Comparison of ENCODE assay signal across 1 cellular context in the genomic region with DNA sequence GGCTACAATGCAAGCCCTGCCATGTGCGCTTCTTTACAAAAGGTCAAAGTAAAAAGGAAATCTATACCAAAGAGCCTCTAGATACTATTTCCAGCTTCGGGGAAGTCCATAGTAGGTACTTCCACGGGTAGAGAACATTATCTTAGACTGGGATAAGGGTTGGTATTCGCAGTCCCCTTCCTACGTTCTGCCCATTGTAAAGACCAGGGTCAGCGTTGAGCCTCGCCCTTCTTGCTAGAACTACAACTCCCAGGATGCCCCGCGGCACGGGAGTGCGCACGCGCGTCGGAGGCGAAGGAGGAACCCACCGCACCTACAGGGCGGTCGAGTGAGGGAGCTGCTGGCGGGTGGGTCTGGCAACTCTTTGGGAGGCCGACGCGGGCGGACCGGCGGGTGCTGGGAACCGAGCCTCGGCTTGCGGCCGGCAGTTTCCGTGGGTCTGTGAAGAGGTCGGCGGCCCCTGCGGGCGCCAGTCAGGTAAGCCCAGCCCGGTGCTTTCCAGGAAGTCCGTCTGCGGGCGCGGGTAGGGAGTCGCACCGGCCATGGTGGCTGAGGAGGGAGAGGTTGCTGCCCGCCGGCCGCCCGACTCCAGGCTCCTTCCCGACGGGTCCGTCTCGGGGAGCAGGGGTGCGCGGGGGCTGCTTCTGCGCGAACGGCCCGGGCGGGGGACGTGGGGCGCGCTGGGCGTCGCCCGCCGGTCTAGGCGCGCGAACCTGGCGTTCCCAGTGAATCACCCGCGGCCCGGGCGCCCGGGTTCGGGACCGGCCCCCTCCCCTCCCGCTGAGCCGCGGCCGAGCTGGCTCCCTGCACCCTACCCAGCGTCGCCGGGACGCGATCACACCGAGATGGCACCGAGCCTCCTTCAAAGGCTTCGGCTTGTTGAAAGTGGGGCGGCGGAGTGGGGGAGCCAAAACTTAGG.
TF ChIP-seq lines count a peak whose summit lies in the region.

Gene TMOD3 (plus strand): TSS at position 294 of the 919 bp plus-strand sequence. CDS start 33,232 bp downstream, outside the sequence.

TF ChIP-seq in GM12878, 131 proteins besides CTCF, POLR2A, EP300 and RAD21 (continued from another document):
- TF ChIP-seq, protein P1, sequence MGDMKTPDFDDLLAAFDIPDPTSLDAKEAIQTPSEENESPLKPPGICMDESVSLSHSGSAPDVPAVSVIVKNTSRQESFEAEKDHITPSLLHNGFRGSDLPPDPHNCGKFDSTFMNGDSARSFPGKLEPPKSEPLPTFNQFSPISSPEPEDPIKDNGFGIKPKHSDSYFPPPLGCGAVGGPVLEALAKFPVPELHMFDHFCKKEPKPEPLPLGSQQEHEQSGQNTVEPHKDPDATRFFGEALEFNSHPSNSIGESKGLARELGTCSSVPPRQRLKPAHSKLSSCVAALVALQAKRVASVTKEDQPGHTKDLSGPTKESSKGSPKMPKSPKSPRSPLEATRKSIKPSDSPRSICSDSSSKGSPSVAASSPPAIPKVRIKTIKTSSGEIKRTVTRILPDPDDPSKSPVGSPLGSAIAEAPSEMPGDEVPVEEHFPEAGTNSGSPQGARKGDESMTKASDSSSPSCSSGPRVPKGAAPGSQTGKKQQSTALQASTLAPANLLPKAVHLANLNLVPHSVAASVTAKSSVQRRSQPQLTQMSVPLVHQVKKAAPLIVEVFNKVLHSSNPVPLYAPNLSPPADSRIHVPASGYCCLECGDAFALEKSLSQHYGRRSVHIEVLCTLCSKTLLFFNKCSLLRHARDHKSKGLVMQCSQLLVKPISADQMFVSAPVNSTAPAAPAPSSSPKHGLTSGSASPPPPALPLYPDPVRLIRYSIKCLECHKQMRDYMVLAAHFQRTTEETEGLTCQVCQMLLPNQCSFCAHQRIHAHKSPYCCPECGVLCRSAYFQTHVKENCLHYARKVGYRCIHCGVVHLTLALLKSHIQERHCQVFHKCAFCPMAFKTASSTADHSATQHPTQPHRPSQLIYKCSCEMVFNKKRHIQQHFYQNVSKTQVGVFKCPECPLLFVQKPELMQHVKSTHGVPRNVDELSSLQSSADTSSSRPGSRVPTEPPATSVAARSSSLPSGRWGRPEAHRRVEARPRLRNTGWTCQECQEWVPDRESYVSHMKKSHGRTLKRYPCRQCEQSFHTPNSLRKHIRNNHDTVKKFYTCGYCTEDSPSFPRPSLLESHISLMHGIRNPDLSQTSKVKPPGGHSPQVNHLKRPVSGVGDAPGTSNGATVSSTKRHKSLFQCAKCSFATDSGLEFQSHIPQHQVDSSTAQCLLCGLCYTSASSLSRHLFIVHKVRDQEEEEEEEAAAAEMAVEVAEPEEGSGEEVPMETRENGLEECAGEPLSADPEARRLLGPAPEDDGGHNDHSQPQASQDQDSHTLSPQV (IDR thresholded peaks at IDR 0.05) = no peak
- TF ChIP-seq, protein P2, sequence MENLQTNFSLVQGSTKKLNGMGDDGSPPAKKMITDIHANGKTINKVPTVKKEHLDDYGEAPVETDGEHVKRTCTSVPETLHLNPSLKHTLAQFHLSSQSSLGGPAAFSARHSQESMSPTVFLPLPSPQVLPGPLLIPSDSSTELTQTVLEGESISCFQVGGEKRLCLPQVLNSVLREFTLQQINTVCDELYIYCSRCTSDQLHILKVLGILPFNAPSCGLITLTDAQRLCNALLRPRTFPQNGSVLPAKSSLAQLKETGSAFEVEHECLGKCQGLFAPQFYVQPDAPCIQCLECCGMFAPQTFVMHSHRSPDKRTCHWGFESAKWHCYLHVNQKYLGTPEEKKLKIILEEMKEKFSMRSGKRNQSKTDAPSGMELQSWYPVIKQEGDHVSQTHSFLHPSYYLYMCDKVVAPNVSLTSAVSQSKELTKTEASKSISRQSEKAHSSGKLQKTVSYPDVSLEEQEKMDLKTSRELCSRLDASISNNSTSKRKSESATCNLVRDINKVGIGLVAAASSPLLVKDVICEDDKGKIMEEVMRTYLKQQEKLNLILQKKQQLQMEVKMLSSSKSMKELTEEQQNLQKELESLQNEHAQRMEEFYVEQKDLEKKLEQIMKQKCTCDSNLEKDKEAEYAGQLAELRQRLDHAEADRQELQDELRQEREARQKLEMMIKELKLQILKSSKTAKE (IDR thresholded peaks at IDR 0.05; ENCODE audit: low read depth, poor library complexity, severe bottlenecking) = no peak
- TF ChIP-seq, protein P3, sequence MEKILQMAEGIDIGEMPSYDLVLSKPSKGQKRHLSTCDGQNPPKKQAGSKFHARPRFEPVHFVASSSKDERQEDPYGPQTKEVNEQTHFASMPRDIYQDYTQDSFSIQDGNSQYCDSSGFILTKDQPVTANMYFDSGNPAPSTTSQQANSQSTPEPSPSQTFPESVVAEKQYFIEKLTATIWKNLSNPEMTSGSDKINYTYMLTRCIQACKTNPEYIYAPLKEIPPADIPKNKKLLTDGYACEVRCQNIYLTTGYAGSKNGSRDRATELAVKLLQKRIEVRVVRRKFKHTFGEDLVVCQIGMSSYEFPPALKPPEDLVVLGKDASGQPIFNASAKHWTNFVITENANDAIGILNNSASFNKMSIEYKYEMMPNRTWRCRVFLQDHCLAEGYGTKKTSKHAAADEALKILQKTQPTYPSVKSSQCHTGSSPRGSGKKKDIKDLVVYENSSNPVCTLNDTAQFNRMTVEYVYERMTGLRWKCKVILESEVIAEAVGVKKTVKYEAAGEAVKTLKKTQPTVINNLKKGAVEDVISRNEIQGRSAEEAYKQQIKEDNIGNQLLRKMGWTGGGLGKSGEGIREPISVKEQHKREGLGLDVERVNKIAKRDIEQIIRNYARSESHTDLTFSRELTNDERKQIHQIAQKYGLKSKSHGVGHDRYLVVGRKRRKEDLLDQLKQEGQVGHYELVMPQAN (conservative IDR thresholded peaks at IDR 0.05) = peak; percentile 86
- TF ChIP-seq NFXL1 (IDR thresholded peaks at IDR 0.05; ENCODE audit: borderline replicate concordance) = no peak
- no peak for TF ChIP-seq JUNB (IDR thresholded peaks at IDR 0.05)
- TF ChIP-seq WRNIP1 (IDR thresholded peaks at IDR 0.05; ENCODE audit: borderline replicate concordance, low read depth, low read length) = no peak
- TF ChIP-seq MTA2 (IDR thresholded peaks at IDR 0.05; ENCODE audit: low read depth) = no peak
- no peak for TF ChIP-seq BMI1 (IDR thresholded peaks at IDR 0.05; ENCODE audit: borderline replicate concordance)
- peak; percentile 90 for TF ChIP-seq HCFC1 (IDR thresholded peaks at IDR 0.05; ENCODE audit: low read length)
- TF ChIP-seq RB1 (IDR thresholded peaks at IDR 0.05; ENCODE audit: borderline replicate concordance) = peak; percentile 59; the same call in 1 of the 2 replicates
- peak; percentile 74 for TF ChIP-seq ZNF217 (IDR thresholded peaks at IDR 0.05)
- no peak for TF ChIP-seq RAD51 (IDR thresholded peaks at IDR 0.05)
- TF ChIP-seq, protein P4, sequence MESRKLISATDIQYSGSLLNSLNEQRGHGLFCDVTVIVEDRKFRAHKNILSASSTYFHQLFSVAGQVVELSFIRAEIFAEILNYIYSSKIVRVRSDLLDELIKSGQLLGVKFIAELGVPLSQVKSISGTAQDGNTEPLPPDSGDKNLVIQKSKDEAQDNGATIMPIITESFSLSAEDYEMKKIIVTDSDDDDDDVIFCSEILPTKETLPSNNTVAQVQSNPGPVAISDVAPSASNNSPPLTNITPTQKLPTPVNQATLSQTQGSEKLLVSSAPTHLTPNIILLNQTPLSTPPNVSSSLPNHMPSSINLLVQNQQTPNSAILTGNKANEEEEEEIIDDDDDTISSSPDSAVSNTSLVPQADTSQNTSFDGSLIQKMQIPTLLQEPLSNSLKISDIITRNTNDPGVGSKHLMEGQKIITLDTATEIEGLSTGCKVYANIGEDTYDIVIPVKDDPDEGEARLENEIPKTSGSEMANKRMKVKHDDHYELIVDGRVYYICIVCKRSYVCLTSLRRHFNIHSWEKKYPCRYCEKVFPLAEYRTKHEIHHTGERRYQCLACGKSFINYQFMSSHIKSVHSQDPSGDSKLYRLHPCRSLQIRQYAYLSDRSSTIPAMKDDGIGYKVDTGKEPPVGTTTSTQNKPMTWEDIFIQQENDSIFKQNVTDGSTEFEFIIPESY (IDR thresholded peaks at IDR 0.05) = no peak
- peak; percentile 47; the same call in 1 of the 2 replicates for TF ChIP-seq JUND (IDR thresholded peaks at IDR 0.05; ENCODE audit: low read depth, low read length)
- TF ChIP-seq HDAC2 (IDR thresholded peaks at IDR 0.05) = no peak
